Comparison of ENCODE assay signal across 21 cellular contexts in the genomic region with DNA sequence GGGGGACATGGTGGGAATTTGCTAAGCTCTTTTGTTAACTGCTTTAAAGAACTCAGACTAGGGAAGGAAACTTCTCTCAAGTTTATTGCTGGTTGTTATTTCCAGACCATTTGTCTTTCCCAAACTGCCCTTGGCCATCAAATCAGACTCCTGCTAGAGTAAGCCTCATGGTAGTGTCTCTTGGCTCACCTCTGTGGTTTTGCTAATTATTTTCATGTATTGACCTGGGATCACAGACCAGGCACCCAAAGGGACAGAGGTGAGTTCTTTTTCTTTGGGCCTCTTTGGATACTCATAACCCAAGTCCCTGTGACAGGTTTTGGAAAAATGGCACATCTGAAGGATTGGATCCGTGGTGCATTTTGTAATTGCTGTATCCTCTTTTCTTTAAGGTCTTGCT. TPM values are rescaled to one million over a fixed set of nuclear protein-coding genes. Genes with fewer than 3 reads are reported as not detected.
DNase-seq lines count a peak whose midpoint lies in the region; ATAC-seq and TF ChIP-seq lines count a peak whose summit lies in the region.
"Had no signal": no experiment of that assay in that cellular context is flagged by ENCODE, and none has a peak within 500 bp of the region (broad histone marks: within the 10 kb centered on the region; RNA-seq: fewer than 3 reads in every experiment).

No MANE protein-coding gene starts in this region.

- no peaks in the 10 kb centered on the region for H4K20me1 ChIP-seq in mammary epithelial cell (ENCODE audit: insufficient read depth, low read length)

- no peak for ATAC-seq in WTC11
- ATAC-seq: CD8-positive, alpha-beta T cell; Right ventricle myocardium inferior had no signal

- H3K27me3 Mint-ChIP-seq in WTC11 (ENCODE audit: low read depth) = no peaks in the 10 kb centered on the region

- H2AFZ ChIP-seq in mammary epithelial cell (ENCODE audit: low read depth, low read length) = no peak overlapping the region

- H3K27ac Mint-ChIP-seq in WTC11 = no peak overlapping the region
- H3K27ac Mint-ChIP-seq: CD8-positive, alpha-beta T cell had no signal

- no peak for TF ChIP-seq POLR2A in breast epithelium (IDR thresholded peaks at IDR 0.05)
- TF ChIP-seq POLR2A in thyroid gland (IDR thresholded peaks at IDR 0.05) = no peak

- H3K36me3 Mint-ChIP-seq in WTC11 = peaks cover 4% of the 10 kb centered on the region; the same call in 1 of the 2 replicates

- no peak overlapping the region for H3K4me2 ChIP-seq in mammary epithelial cell (ENCODE audit: insufficient read depth, low read depth, low read length)
- H3K4me2 ChIP-seq: BLaER1 had no signal

- H3K4me1 Mint-ChIP-seq in WTC11 = peaks cover 59% of the 10 kb centered on the region

- no TSS peak for BruUV-seq in mammary epithelial cell (replicated peaks; lab: Mats Ljungman, UMichigan)

- 67% methylated on average over 1 of the region's 1 CpG for WGBS in mammary epithelial cell (ENCODE audit: low coverage, missing lambda C conversion rate)
- WGBS in esophagus, 2 donors = 89 to 90% methylated on average over 1 of the region's 1 CpG
- WGBS in thyroid gland, 2 donors = 78 to 88% methylated on average over 1 of the region's 1 CpG

- CTCF ChIA-PET in mammary epithelial cell (lab: Charles Lee; ENCODE audit: low non-redundant PET) = no interaction called here
- CTCF ChIA-PET in WTC11 (lab: Charles Lee) = no interaction called here

- H3K4me3 Mint-ChIP-seq in WTC11 = no peak overlapping the region
- H3K4me3 Mint-ChIP-seq: CD8-positive, alpha-beta T cell had no signal

- no peak overlapping the region for H3K4me3 ChIP-seq in breast epithelium
- no peak overlapping the region for H3K4me3 ChIP-seq in mammary epithelial cell (replicated peaks in 1 of 3; ENCODE audit: insufficient read depth in 1 of 3, low read depth in 2 of 3, low read length in 3 of 3)
- H3K4me3 ChIP-seq in esophagus (ENCODE audit: low read depth in 1 of 2, low read length in 2 of 2) = no peak overlapping the region
- no peak overlapping the region for H3K4me3 ChIP-seq in neutrophil (ENCODE audit: low read depth in 1 of 2, low read length in 1 of 2)
- no peak overlapping the region for H3K4me3 ChIP-seq in thyroid gland (replicated peaks in 1 of 3)
- no peak overlapping the region for H3K4me3 ChIP-seq in tibial artery
- H3K4me3 ChIP-seq: BLaER1 had no signal

- H3K27me3 ChIP-seq in breast epithelium (no peaks in the 10 kb centered on the region), mammary epithelial cell (ENCODE audit: insufficient read depth, low read length) (no peaks in the 10 kb centered on the region), esophagus (ENCODE audit: control insufficient read depth in 1 of 2, insufficient read depth in 2 of 2, low read length in 2 of 2) (no peaks in the 10 kb centered on the region), neutrophil (no peaks in the 10 kb centered on the region), thyroid gland (no peaks in the 10 kb centered on the region), tibial artery (no peaks in the 10 kb centered on the region)
- H3K27me3 ChIP-seq: BLaER1 had no signal

- in situ Hi-C loops in mammary epithelial cell (cut with MboI; ENCODE audit: low sequenced_read_pairs in 2 of 2) = no loop called here

- dilution Hi-C loops in mammary epithelial cell (cut with HindIII; ENCODE audit: low sequenced_read_pairs) = no loop called here

- no peak for TF ChIP-seq CTCF in breast epithelium (IDR thresholded peaks at IDR 0.05)
- no peak for TF ChIP-seq CTCF in mammary epithelial cell (conservative IDR thresholded peaks at IDR 0.05 in 1 of 2, IDR thresholded peaks at IDR 0.05 in 1 of 2; ENCODE audit: extremely low read depth in 1 of 2, insufficient read depth in 1 of 2, low read depth in 1 of 2, low read length in 2 of 2)
- no peak for TF ChIP-seq CTCF in neutrophil (IDR thresholded peaks at IDR 0.05)
- TF ChIP-seq CTCF in thyroid gland (IDR thresholded peaks at IDR 0.05) = no peak
- no peak for TF ChIP-seq CTCF in WTC11 (IDR thresholded peaks at IDR 0.05)
- TF ChIP-seq CTCF in tibial artery (IDR thresholded peaks at IDR 0.05) = no peak

- peaks cover 99% of the 10 kb centered on the region for H3K79me2 ChIP-seq in mammary epithelial cell (ENCODE audit: insufficient read depth, low read length)

- intact Hi-C loops in breast epithelium (cut with DNase I; ENCODE audit: low total_unique reads) (no loop called here), mammary epithelial cell (cut with micrococcal nuclease) (no loop called here), thyroid gland (cut with DNase I) (no loop called here), tibial artery (cut with DNase I; ENCODE audit: low total_unique reads) (no loop called here)

- DNase-seq in breast epithelium (ENCODE audit: low spot score in 2 of 2) = no peak
- no peak for DNase-seq in mammary epithelial cell
- no peak for DNase-seq in thyroid gland
- DNase-seq in WTC11 (ENCODE audit: low spot score) = no peak
- no peak for DNase-seq in tibial artery
- no peak for DNase-seq in stimulated activated CD4-positive, alpha-beta T cell treated with anti-CD3 and anti-CD28 coated beads, Interleukin-1b, Interleukin-23, amount 100 ng/mL, for 48 hours
- DNase-seq: ACHN; CD8-positive, alpha-beta T cell; DMS153; MM.1S; NCI-H1048; NCI-H1417 treated with DMSO at 0.1 percent for 48 hours; NCI-H187; NCI-H446; NCI-H526 treated with DMSO at 0.1 percent for 48 hours; OCI-M1 had no signal

- H3K9me3 Mint-ChIP-seq in WTC11 = no peaks in the 10 kb centered on the region
- H3K9me3 Mint-ChIP-seq: CD8-positive, alpha-beta T cell had no signal

- POLR2A ChIA-PET in WTC11 (lab: Charles Lee) = interaction anchor here (0.7 kb wide), 1 partner anchor 73 kb away, joined by 3 read pairs; no protein-coding TSS in a partner anchor

- no peak overlapping the region for H3K9ac ChIP-seq in mammary epithelial cell (ENCODE audit: insufficient read depth, low read length)
- H3K9ac ChIP-seq: BLaER1 had no signal

- H3K27ac ChIP-seq in breast epithelium (peak overlapping the region; percentile 86 to 97), mammary epithelial cell (ENCODE audit: insufficient read depth, low read depth, low read length) (no peak overlapping the region), esophagus (ENCODE audit: low read depth in 2 of 2, low read length in 1 of 2) (peak overlapping the region; percentile 57 to 88), neutrophil (peak overlapping the region; percentile 39), thyroid gland (peak overlapping the region; percentile 50 to 87 (median 84)), tibial artery (peak overlapping the region in 1 of 2 donors; percentile 95)
- H3K27ac ChIP-seq: 22Rv1, BLaER1 had no signal

- H3K9me3 ChIP-seq in breast epithelium (no peaks in the 10 kb centered on the region), mammary epithelial cell (replicated peaks; ENCODE audit: insufficient read depth, low read length) (no peaks in the 10 kb centered on the region), esophagus (ENCODE audit: control insufficient read depth in 2 of 2, insufficient read depth in 1 of 2, low read depth in 1 of 2, low read length in 1 of 2) (no peaks in the 10 kb centered on the region), neutrophil (no peaks in the 10 kb centered on the region), thyroid gland (no peaks in the 10 kb centered on the region), tibial artery (no peaks in the 10 kb centered on the region)

- H3K36me3 ChIP-seq in breast epithelium = no peaks in the 10 kb centered on the region
- no peaks in the 10 kb centered on the region for H3K36me3 ChIP-seq in mammary epithelial cell (ENCODE audit: insufficient read depth, low read length)
- peaks cover 3 to 4% of the 10 kb centered on the region in 2 donors for H3K36me3 ChIP-seq in esophagus (ENCODE audit: control insufficient read depth in 2 of 2, insufficient read depth in 2 of 2, low read length in 1 of 2)
- H3K36me3 ChIP-seq in neutrophil = peaks cover 5% of the 10 kb centered on the region
- no peaks in the 10 kb centered on the region for H3K36me3 ChIP-seq in thyroid gland
- H3K36me3 ChIP-seq in tibial artery = no peaks in the 10 kb centered on the region

- peaks cover 4 to 27% of the 10 kb centered on the region in 2 donors for H3K4me1 ChIP-seq in breast epithelium
- peaks cover 44% of the 10 kb centered on the region for H3K4me1 ChIP-seq in mammary epithelial cell (ENCODE audit: insufficient read depth, low read length)
- peaks cover 2 to 20% of the 10 kb centered on the region in 2 donors for H3K4me1 ChIP-seq in esophagus (ENCODE audit: control insufficient read depth in 2 of 2, insufficient read depth in 2 of 2, low read length in 1 of 2)
- peaks cover 81 to 87% of the 10 kb centered on the region in 2 experiments for H3K4me1 ChIP-seq in neutrophil (ENCODE audit: control insufficient read depth in 1 of 2, insufficient read depth in 1 of 2, low read depth in 1 of 2, low read length in 1 of 2)
- H3K4me1 ChIP-seq in thyroid gland = peaks cover 49 to 85% of the 10 kb centered on the region in 2 donors
- H3K4me1 ChIP-seq in tibial artery = peaks cover 0 to 100% (median 73%) of the 10 kb centered on the region in 4 donors

TF ChIP-seq in WTC11, 78 proteins besides CTCF, POLR2A, EP300 and RAD21 (continues in another document):
- no peak for TF ChIP-seq NR2C2 (CRISPR knock-in tag; IDR thresholded peaks at IDR 0.05)
- no peak for TF ChIP-seq RELA (CRISPR knock-in tag; IDR thresholded peaks at IDR 0.05; ENCODE audit: borderline replicate concordance)
- TF ChIP-seq ZNF423 (CRISPR knock-in tag; IDR thresholded peaks at IDR 0.05) = no peak
- TF ChIP-seq FOXJ3 (CRISPR knock-in tag; IDR thresholded peaks at IDR 0.05; ENCODE audit: borderline replicate concordance) = no peak
- TF ChIP-seq, protein P1, sequence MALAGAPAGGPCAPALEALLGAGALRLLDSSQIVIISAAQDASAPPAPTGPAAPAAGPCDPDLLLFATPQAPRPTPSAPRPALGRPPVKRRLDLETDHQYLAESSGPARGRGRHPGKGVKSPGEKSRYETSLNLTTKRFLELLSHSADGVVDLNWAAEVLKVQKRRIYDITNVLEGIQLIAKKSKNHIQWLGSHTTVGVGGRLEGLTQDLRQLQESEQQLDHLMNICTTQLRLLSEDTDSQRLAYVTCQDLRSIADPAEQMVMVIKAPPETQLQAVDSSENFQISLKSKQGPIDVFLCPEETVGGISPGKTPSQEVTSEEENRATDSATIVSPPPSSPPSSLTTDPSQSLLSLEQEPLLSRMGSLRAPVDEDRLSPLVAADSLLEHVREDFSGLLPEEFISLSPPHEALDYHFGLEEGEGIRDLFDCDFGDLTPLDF (CRISPR knock-in tag; IDR thresholded peaks at IDR 0.05) = no peak
- TF ChIP-seq ZNF263 (CRISPR knock-in tag; IDR thresholded peaks at IDR 0.05; ENCODE audit: low read depth) = no peak
- no peak for TF ChIP-seq OVOL2 (CRISPR knock-in tag; IDR thresholded peaks at IDR 0.05; ENCODE audit: borderline replicate concordance)

RNA-seq across cellular contexts. Expression of a gene that starts 11.2 kb away (rescaled TPM):
- total RNA-seq in breast epithelium = 10 to 100 TPM; 17.8 to 58.7 (median 45.2) TPM
- 10 to 100 TPM; 16.7 to 28.3 TPM for total RNA-seq in mammary epithelial cell
- polyA plus RNA-seq in mammary epithelial cell = 6.3 TPM
- polyA minus RNA-seq in mammary epithelial cell = 41.9 TPM
- 1 to 10 TPM; 5.4 to 5.6 TPM for polyA plus RNA-seq in esophagus
- total RNA-seq in thyroid gland = 10 to 100 TPM; 16.6 to 35.6 (median 17.2) TPM
- total RNA-seq in WTC11 (2021) = 13.8 to 23.5 TPM (median 16.7 TPM) in 3 replicates
